ENCODE assay signal across 8 cellular contexts in genomic region chr10:43407576-43408330, GRCh38. TPM values are rescaled to one million over a fixed set of nuclear protein-coding genes. Genes with fewer than 3 reads are reported as not detected.
DNase-seq lines count a peak whose midpoint lies in the region; ATAC-seq and TF ChIP-seq lines count a peak whose summit lies in the region.

No MANE protein-coding gene starts in this region.

- ATAC-seq in GM21528 (IDR thresholded peaks at IDR 0.05; ENCODE audit: low FRiP score, unreplicated experiment): peak; percentile 60

- DNase-seq in HuH-7.5 (ENCODE audit: low spot score): peak; percentile 78
- DNase-seq in RWPE1 (ENCODE audit: low spot score): peak; percentile 82
- DNase-seq in activated effector memory CD4-positive, alpha-beta T cell treated with anti-CD3 and anti-CD28 coated beads, Interleukin-2, amount 50 U/mL, for 16 hours: peak; percentile 96
- peak; percentile 85 for DNase-seq in fibroblast of the conjunctiva (ENCODE audit: low read depth)
- DNase-seq in neural progenitor cell (ENCODE audit: low spot score): peak; percentile 84

- H3K27me3 ChIP-seq in DOHH2 (ENCODE audit: control insufficient read depth, low read length) (no peaks in the 10 kb centered on the region), neural progenitor cell (no peaks in the 10 kb centered on the region), stomach smooth muscle (ENCODE audit: control insufficient read depth in 1 of 2, insufficient read depth in 2 of 2, low read length in 2 of 2) (no peaks in the 10 kb centered on the region)

- peaks cover 39% of the 10 kb centered on the region for H3K4me1 ChIP-seq in DOHH2 (ENCODE audit: control insufficient read depth, low read length)
- peaks cover 15% of the 10 kb centered on the region for H3K4me1 ChIP-seq in neural progenitor cell
- peaks cover 34% of the 10 kb centered on the region for H3K4me1 ChIP-seq in stomach smooth muscle (ENCODE audit: control insufficient read depth, insufficient read depth, low read length)

- H3F3A ChIP-seq in DOHH2 (ENCODE audit: control insufficient read depth, insufficient read depth): peaks cover 44% of the 10 kb centered on the region
- H3F3A ChIP-seq in neural progenitor cell (ENCODE audit: low read depth): peaks cover 30% of the 10 kb centered on the region

- H3K27ac Mint-ChIP-seq in neural progenitor cell: peak overlapping the region; percentile 96

- H3K79me2 ChIP-seq in DOHH2 (ENCODE audit: control insufficient read depth, low read length) (peaks cover 75% of the 10 kb centered on the region), neural progenitor cell (ENCODE audit: low read depth) (peaks cover 59% of the 10 kb centered on the region)

- no peak overlapping the region for H3K9ac ChIP-seq in neural progenitor cell
- H3K9ac ChIP-seq in stomach smooth muscle (ENCODE audit: low read length in 2 of 2): peak overlapping the region; percentile 82 to 99

- peak overlapping the region; percentile 98 for H3K4me3 Mint-ChIP-seq in neural progenitor cell

- no peaks in the 10 kb centered on the region for H3K9me3 ChIP-seq in DOHH2 (ENCODE audit: control insufficient read depth, insufficient read depth, low read length)
- H3K9me3 ChIP-seq in neural progenitor cell (ENCODE audit: low read depth): no peaks in the 10 kb centered on the region
- no peaks in the 10 kb centered on the region for H3K9me3 ChIP-seq in stomach smooth muscle (ENCODE audit: control insufficient read depth in 2 of 2, low read length in 2 of 2)

- H3K4me1 Mint-ChIP-seq in neural progenitor cell: peaks cover 20% of the 10 kb centered on the region

- H3K27ac ChIP-seq in DOHH2 (ENCODE audit: low read depth, low read length): peak overlapping the region; percentile 95
- H3K27ac ChIP-seq in RWPE1: peak overlapping the region; percentile 96
- H3K27ac ChIP-seq in neural progenitor cell: peak overlapping the region; percentile 5
- H3K27ac ChIP-seq in stomach smooth muscle (ENCODE audit: low read length): peak overlapping the region; percentile 96

- H3K9me3 Mint-ChIP-seq in neural progenitor cell: peaks cover 6% of the 10 kb centered on the region

- H3K4me3 ChIP-seq in DOHH2 (ENCODE audit: low read length) (peak overlapping the region; percentile 85), neural progenitor cell (peak overlapping the region; percentile 63), stomach smooth muscle (ENCODE audit: low read length in 2 of 2) (peak overlapping the region; percentile 84 to 89)

- no peaks in the 10 kb centered on the region for H3K27me3 Mint-ChIP-seq in neural progenitor cell (ENCODE audit: insufficient read depth, low read depth)

- peak overlapping the region; percentile 45 for H2AFZ ChIP-seq in neural progenitor cell (replicated peaks)

- H4K20me1 ChIP-seq in DOHH2 (ENCODE audit: control insufficient read depth, insufficient read depth, low read depth, low read length): peaks cover 24% of the 10 kb centered on the region
- peaks cover 57% of the 10 kb centered on the region for H4K20me1 ChIP-seq in neural progenitor cell (ENCODE audit: low read depth)

- H3K36me3 Mint-ChIP-seq in neural progenitor cell: peaks cover 6% of the 10 kb centered on the region

- H3K4me2 ChIP-seq in DOHH2 (ENCODE audit: low read length) (peak overlapping the region; percentile 88), neural progenitor cell (peak overlapping the region; percentile 87)

- TF ChIP-seq CTCF in DOHH2 (IDR thresholded peaks at IDR 0.05; ENCODE audit: low read depth, low read length, poor library complexity, severe bottlenecking) (peak; percentile 60), RWPE1 (conservative IDR thresholded peaks at IDR 0.05; ENCODE audit: low read depth) (peak; percentile 31), neural progenitor cell (IDR thresholded peaks at IDR 0.05) (peak; percentile 43)

- CTCF ChIA-PET in RWPE1 (lab: Yijun Ruan, JAX): interaction anchor here (0.6 kb wide), 1 partner anchor 29 kb away, joined by 3 read pairs; the partner anchor contains the start of gene ZNF487

- H3K36me3 ChIP-seq in DOHH2 (ENCODE audit: control insufficient read depth, low read length) (peaks cover 60% of the 10 kb centered on the region), neural progenitor cell (no peaks in the 10 kb centered on the region), stomach smooth muscle (ENCODE audit: control insufficient read depth in 2 of 2, insufficient read depth in 2 of 2, low read length in 2 of 2) (no peaks in the 10 kb centered on the region)

- POLR2A ChIA-PET in RWPE1 (lab: Yijun Ruan, JAX; ENCODE audit: low non-redundant PET): interaction anchor here (0.7 to 0.8 kb wide), 2 partner anchors 14 to 24 kb away, joined by 3 to 4 read pairs; no protein-coding TSS in a partner anchor

- no peaks in the 10 kb centered on the region for H3K9me2 ChIP-seq in DOHH2 (replicated peaks; ENCODE audit: control insufficient read depth, low read length)

RNA-seq across cellular contexts. Expression of gene HNRNPF, which starts 1.2 kb away (rescaled TPM):
- total RNA-seq in neural progenitor cell (ENCODE audit: low replicate concordance): 175 and 180 TPM in 2 replicates

RNA-seq across cellular contexts. Expression of gene ZNF487, which starts 29.2 kb away (rescaled TPM):
- total RNA-seq in neural progenitor cell (ENCODE audit: low replicate concordance): 2.0 and 3.5 TPM in 2 replicates

RNA-seq across cellular contexts. Expression of gene FXYD4, which starts 36.3 kb away (rescaled TPM):
- total RNA-seq in neural progenitor cell (ENCODE audit: low replicate concordance): not detected in 2 replicates

Comparison
In these comparisons a context has a peak if more than half of its experiments do, and no peak if none do; other contexts are left out.
1. Peak in every context shown above with its lines: DNase-seq, ATAC-seq, H3K4me3 ChIP-seq and H3K27ac ChIP-seq.
2. H3K27ac ChIP-seq: peak in every context shown above with its lines; median percentile 96 in RWPE1; 96 in stomach smooth muscle; 95 in DOHH2; 5 in neural progenitor cell.